In genomic region chr2:65228249-65228750, GRCh38 we compare ENCODE assay signal across 8 cellular contexts. TPM values are rescaled to one million over a fixed set of nuclear protein-coding genes. Genes with fewer than 3 reads are reported as not detected.
DNase-seq lines count a peak whose midpoint lies in the region; ATAC-seq and TF ChIP-seq lines count a peak whose summit lies in the region.

No MANE protein-coding gene starts in this region.

- H2BK12ac ChIP-seq in H9 (ENCODE audit: insufficient read length, low read depth, low read length), result no peak overlapping the region

- H2AK5ac ChIP-seq in H9 (ENCODE audit: insufficient read length, low read length), result no peak overlapping the region

- no peak overlapping the region for H2AFZ ChIP-seq in H9 (ENCODE audit: low read length)

- no peak overlapping the region for H2BK20ac ChIP-seq in H9 (ENCODE audit: low read depth, low read length, poor library complexity, severe bottlenecking)

- H3K4me2 ChIP-seq in H9 (ENCODE audit: insufficient read depth, insufficient read length, low read length), result peak overlapping the region; percentile 89

- no peak overlapping the region for H3K23ac ChIP-seq in H9 (ENCODE audit: insufficient read length, low read depth, low read length)

- H3K27me3 ChIP-seq in H9 (ENCODE audit: insufficient read depth, low read length) (no peaks in the 10 kb centered on the region), MG63 (no peaks in the 10 kb centered on the region), WERI-Rb-1 (ENCODE audit: insufficient read depth, low read depth, severe bottlenecking) (no peaks in the 10 kb centered on the region), esophagus squamous epithelium (no peaks in the 10 kb centered on the region)

- intact Hi-C loops in activated CD4-positive, alpha-beta T cell treated with anti-CD3 and anti-CD28 coated beads for 36 hours (cut with DNase I, micrococcal nuclease), result loop anchor here (1.0 to 5.0 kb wide), 6 partner anchors 72 to 1386 kb away; partner anchors contain the start of genes AFTPH (in 1 of the 2), SLC1A4 (in 1 of the 2), UGP2 (in 1 of the 2) and VPS54 (in 1 of the 2)
- intact Hi-C loops in esophagus squamous epithelium (cut with DNase I) (no loop called here), natural killer cell (cut with micrococcal nuclease) (loop anchor here (1.0 to 10.0 kb wide), 4 partner anchors 96 to 583 kb away; partner anchors contain the start of genes CEP68 and RAB1A)

- H4K8ac ChIP-seq in H9 (replicated peaks; ENCODE audit: insufficient read length, low read depth, low read length), result no peak overlapping the region

- no CpG with 5 or more reads among the region's 17 CpGs for WGBS in H9 (ENCODE audit: extremely low coverage, insufficient read length, low lambda C conversion rate)
- WGBS in esophagus squamous epithelium, 2 donors, result 0% methylated on average over 15 to 16 of the region's 17 CpGs

- H3K36me3 ChIP-seq in MG63 (peaks cover 34% of the 10 kb centered on the region), WERI-Rb-1 (peaks cover 11% of the 10 kb centered on the region), esophagus squamous epithelium (peaks cover 0 to 12% (median 0%) of the 10 kb centered on the region in 3 donors)

- no peaks in the 10 kb centered on the region for H3K4me1 ChIP-seq in H9 (ENCODE audit: insufficient read depth, low read length)
- H3K4me1 ChIP-seq in esophagus squamous epithelium, result peaks cover 26 to 63% (median 27%) of the 10 kb centered on the region in 3 donors

- no peak for DNase-seq in activated CD4-positive, alpha-beta T cell treated with anti-CD3 and anti-CD28 coated beads for 36 hours
- no peak for DNase-seq in activated CD4-positive, alpha-beta T cell treated with anti-CD3 and anti-CD28 coated beads, Interleukin-2, amount 50 U/mL, for 48 hours
- DNase-seq in H9 (no peak), MG63 (no peak), WERI-Rb-1 (no peak), esophagus squamous epithelium (lab: John Stamatoyannopoulos, UW) (no peak), natural killer cell (peak; percentile 69), EL (no peak)

- H3K4me1 Mint-ChIP-seq in activated CD4-positive, alpha-beta T cell treated with anti-CD3 and anti-CD28 coated beads for 36 hours, result peaks cover 34% of the 10 kb centered on the region
- H3K4me1 Mint-ChIP-seq in H9 (peaks cover 11 to 13% of the 10 kb centered on the region in 2 experiments; a peak in 3 of 4 replicates), natural killer cell (peaks cover 38 to 44% of the 10 kb centered on the region in 2 donors)

- peak; percentile 43 for ATAC-seq in activated CD4-positive, alpha-beta T cell treated with anti-CD3 and anti-CD28 coated beads for 36 hours
- ATAC-seq in natural killer cell, result peak; percentile 38 to 71 (median 39)

- H2BK120ac ChIP-seq in H9 (ENCODE audit: low read depth, low read length, poor library complexity, severe bottlenecking), result no peak overlapping the region

- POLR2A ChIA-PET in activated CD4-positive, alpha-beta T cell treated with anti-CD3 and anti-CD28 coated beads for 36 hours (lab: Charles Lee), result interaction anchor here (1.1 to 1.3 kb wide), 2 partner anchors 99 to 173 kb away, joined by 8 to 13 read pairs; partner anchors contain the start of genes CEP68 and RAB1A

- H3K14ac ChIP-seq in H9 (ENCODE audit: insufficient read depth, low read length), result no peak overlapping the region

- no peak overlapping the region for H4K91ac ChIP-seq in H9 (ENCODE audit: insufficient read length, low read depth, low read length)

- CTCF ChIA-PET in activated CD4-positive, alpha-beta T cell treated with anti-CD3 and anti-CD28 coated beads for 36 hours (lab: Charles Lee), result interaction anchor here (0.8 to 1.0 kb wide), 4 partner anchors 10 to 173 kb away, joined by 3 to 5 read pairs (median 4); partner anchors contain the start of gene CEP68

- peak overlapping the region; percentile 98 for H3K27ac Mint-ChIP-seq in activated CD4-positive, alpha-beta T cell treated with anti-CD3 and anti-CD28 coated beads for 36 hours
- H3K27ac Mint-ChIP-seq in H9, result peak overlapping the region; percentile 72 to 97 (median 90); a peak in 5 of 7 replicates
- H3K27ac Mint-ChIP-seq in natural killer cell, result peak overlapping the region; percentile 99

- H3K27ac ChIP-seq in H9 (ENCODE audit: insufficient read length, low read depth, low read length), result no peak overlapping the region
- peak overlapping the region; percentile 90 for H3K27ac ChIP-seq in WERI-Rb-1
- H3K27ac ChIP-seq in esophagus squamous epithelium, result peak overlapping the region; percentile 97 to 99 (median 98)

- H3K4me3 ChIP-seq in MG63, result peak overlapping the region; percentile 80
- peak overlapping the region; percentile 80 for H3K4me3 ChIP-seq in WERI-Rb-1 (ENCODE audit: low read depth, low read length)
- H3K4me3 ChIP-seq in esophagus squamous epithelium, result peak overlapping the region; percentile 93 to 96 (median 94)

- H3K4me3 Mint-ChIP-seq in activated CD4-positive, alpha-beta T cell treated with anti-CD3 and anti-CD28 coated beads for 36 hours, result peak overlapping the region; percentile 95
- H3K4me3 Mint-ChIP-seq in H9 (peak overlapping the region; percentile 93 to 97), natural killer cell (peak overlapping the region; percentile 99)

- H3K56ac ChIP-seq in H9 (ENCODE audit: insufficient read length, low read depth, low read length), result no peak overlapping the region

- no peaks in the 10 kb centered on the region for H3K9me3 Mint-ChIP-seq in activated CD4-positive, alpha-beta T cell treated with anti-CD3 and anti-CD28 coated beads for 36 hours (ENCODE audit: low read depth)
- no peaks in the 10 kb centered on the region for H3K9me3 Mint-ChIP-seq in H9
- no peaks in the 10 kb centered on the region for H3K9me3 Mint-ChIP-seq in natural killer cell

- no peak overlapping the region for H3K4ac ChIP-seq in H9 (ENCODE audit: low read depth, low read length)

- H3K18ac ChIP-seq in H9 (ENCODE audit: insufficient read length, low read depth, low read length), result no peak overlapping the region

- peaks cover 4% of the 10 kb centered on the region for H3K79me1 ChIP-seq in H9 (ENCODE audit: insufficient read depth, low read depth, low read length, poor library complexity, severe bottlenecking)

- TF ChIP-seq CTCF in H9 (conservative IDR thresholded peaks at IDR 0.05) (no peak), WERI-Rb-1 (IDR thresholded peaks at IDR 0.05; ENCODE audit: low read depth, low read length) (no peak), esophagus squamous epithelium (IDR thresholded peaks at IDR 0.05) (no peak), natural killer cell (IDR thresholded peaks at IDR 0.05) (no peak)

- H3K9me3 ChIP-seq in H9 (ENCODE audit: control insufficient read depth, low read depth, low read length), result no peaks in the 10 kb centered on the region
- no peaks in the 10 kb centered on the region for H3K9me3 ChIP-seq in MG63
- no peaks in the 10 kb centered on the region for H3K9me3 ChIP-seq in WERI-Rb-1 (ENCODE audit: severe bottlenecking)
- no peaks in the 10 kb centered on the region for H3K9me3 ChIP-seq in esophagus squamous epithelium

- no peak for TF ChIP-seq POLR2A in esophagus squamous epithelium (IDR thresholded peaks at IDR 0.05)

- peaks cover 8% of the 10 kb centered on the region; the same call in 1 of the 2 replicates for H3K79me2 ChIP-seq in H9 (ENCODE audit: insufficient read depth, low read length)

- H4K5ac ChIP-seq in H9 (ENCODE audit: insufficient read length, low read depth, low read length), result no peak overlapping the region

- H2BK5ac ChIP-seq in H9 (ENCODE audit: insufficient read length, low read length), result no peak overlapping the region

- H4K20me1 ChIP-seq in H9 (ENCODE audit: control insufficient read depth, insufficient read depth, insufficient read length), result no peaks in the 10 kb centered on the region

- no peaks in the 10 kb centered on the region for H3K27me3 Mint-ChIP-seq in activated CD4-positive, alpha-beta T cell treated with anti-CD3 and anti-CD28 coated beads for 36 hours
- H3K27me3 Mint-ChIP-seq in H9 (ENCODE audit: low read depth) (peaks cover 2% of the 10 kb centered on the region; the same call in 1 of the 2 replicates), natural killer cell (ENCODE audit: low read depth in 2 of 2) (no peaks in the 10 kb centered on the region)

- peaks cover 30% of the 10 kb centered on the region for H3K36me3 Mint-ChIP-seq in activated CD4-positive, alpha-beta T cell treated with anti-CD3 and anti-CD28 coated beads for 36 hours (ENCODE audit: low read depth)
- H3K36me3 Mint-ChIP-seq in H9 (ENCODE audit: insufficient read depth in 1 of 3, low read depth in 3 of 3) (peaks cover 0 to 6% (median 0%) of the 10 kb centered on the region in 3 experiments; a peak in 4 of 7 replicates), natural killer cell (no peaks in the 10 kb centered on the region)

- peaks cover 8% of the 10 kb centered on the region for H3K23me2 ChIP-seq in H9 (ENCODE audit: insufficient read length, low read depth, low read length, poor library complexity, severe bottlenecking)

- H2BK15ac ChIP-seq in H9 (ENCODE audit: low read depth, low read length), result no peak overlapping the region

- H3T11ph ChIP-seq in H9 (ENCODE audit: low read length), result no peak overlapping the region

- H3K9ac ChIP-seq in H9 (ENCODE audit: extremely low read depth, insufficient read length, low read length), result peak overlapping the region; percentile 57

RNA-seq across cellular contexts. Expression of gene ACTR2, which starts 0.7 kb away (rescaled TPM):
- 100 to 1,000 TPM; 326 to 388 TPM for total RNA-seq in activated CD4-positive, alpha-beta T cell treated with anti-CD3 and anti-CD28 coated beads for 36 hours
- 175 and 176 TPM in 2 replicates for total RNA-seq in H9 (2021)
- 26.9 and 29.4 TPM in 2 replicates for total RNA-seq in MG63 (2014; rRNA removed; shearing (Covaris generic); ENCODE audit: low replicate concordance)
- 100 to 1,000 TPM in 1 of 4 donors, 10 to 100 TPM in 3; 70.6 to 124 (median 91.1) TPM for total RNA-seq in esophagus squamous epithelium
- total RNA-seq in natural killer cell, result 100 to 1,000 TPM; 346 to 404 (median 403) TPM
